9 cellular contexts compared by ENCODE assay signal in genomic region chr7:20827172-20827571, GRCh38. TPM values are rescaled to one million over a fixed set of nuclear protein-coding genes. Genes with fewer than 3 reads are reported as not detected.
"Had no signal": no experiment of that assay in that cellular context is flagged by ENCODE, and none has a peak within 500 bp of the region (broad histone marks: within the 10 kb centered on the region; RNA-seq: fewer than 3 reads in every experiment).

No MANE protein-coding gene starts in this region.

- H3K27ac ChIP-seq: HL-60 had no signal

- H3K9me3 ChIP-seq: HAP-1 had no signal

- H3K36me3 ChIP-seq: HAP-1 had no signal

- H3K4me3 Mint-ChIP-seq: GM23338, HFFc6 had no signal

- DNase-seq: H7, HFFc6, IMR-90, KBM-7 had no signal

- H3K4me3 ChIP-seq: GM23338, HAP-1 had no signal

- H3K9me3 Mint-ChIP-seq: GM23338 had no signal

- ATAC-seq: HCT116 had no signal

- H3K27ac Mint-ChIP-seq: GM23338, HFFc6 had no signal

RNA-seq across cellular contexts. Expression of gene SP8, which starts 40.5 kb away (rescaled TPM):
- total RNA-seq: HFFc6, HT1080, IMR-90 had no signal
- polyA plus RNA-seq: IMR-90 had no signal
